10 cellular contexts compared by ENCODE assay signal in the genomic region with DNA sequence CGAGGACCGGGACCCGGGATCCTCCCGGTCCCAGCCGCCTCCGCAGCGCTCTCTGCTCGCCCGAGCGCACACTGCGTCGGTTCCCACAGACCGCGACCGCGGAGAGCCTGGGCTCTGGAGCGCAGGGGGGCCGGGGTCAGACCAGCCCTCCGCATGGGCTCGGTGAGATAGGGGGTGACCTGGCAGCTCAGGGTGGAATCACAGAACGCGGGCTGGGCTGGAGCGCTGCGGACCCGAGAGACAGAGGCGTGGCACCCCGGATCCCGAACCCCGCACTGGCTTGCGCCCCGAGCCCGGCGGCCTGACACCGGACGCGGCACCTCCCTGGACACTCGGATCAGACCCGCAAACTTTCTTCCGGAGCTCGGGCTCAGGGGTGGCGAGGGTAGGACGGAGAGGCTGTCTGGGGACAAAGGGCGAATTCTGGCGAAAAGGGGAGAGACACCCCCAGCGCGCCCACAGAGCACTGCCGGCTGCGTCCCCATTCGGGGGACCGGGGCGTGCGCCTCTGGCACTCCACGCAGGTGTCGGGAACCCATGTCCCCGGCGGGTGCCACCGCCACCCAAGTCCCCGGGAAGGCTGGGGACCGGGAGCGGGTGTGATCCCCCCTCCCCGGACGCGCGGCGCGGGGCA. TPM values are rescaled to one million over a fixed set of nuclear protein-coding genes. Genes with fewer than 3 reads are reported as not detected.
DNase-seq lines count a peak whose midpoint lies in the region; ATAC-seq and TF ChIP-seq lines count a peak whose summit lies in the region.
"Had no signal": no experiment of that assay in that cellular context is flagged by ENCODE, and none has a peak within 500 bp of the region (broad histone marks: within the 10 kb centered on the region; RNA-seq: fewer than 3 reads in every experiment).

No MANE protein-coding gene starts in this region.

- H3K4me3 Mint-ChIP-seq in immature natural killer cell, result no peak overlapping the region

- no peak overlapping the region for H3K14ac ChIP-seq in trophoblast cell (ENCODE audit: low read length)

- H3K4me2 ChIP-seq in BLaER1 (peak overlapping the region; percentile 87), trophoblast cell (ENCODE audit: low read length) (peak overlapping the region; percentile 74), osteoblast (ENCODE audit: insufficient read depth, low read length) (no peak overlapping the region)
- H3K4me2 ChIP-seq: PC-9 had no signal

- no peak for TF ChIP-seq POLR2A in heart left ventricle (IDR thresholded peaks at IDR 0.05)

- H3K4me3 ChIP-seq in BLaER1 (peak overlapping the region; percentile 95), WERI-Rb-1 (ENCODE audit: low read depth, low read length) (peak overlapping the region; percentile 55), heart left ventricle (peak overlapping the region; percentile 57 to 83 (median 69)), trophoblast cell (ENCODE audit: low read depth, low read length) (no peak overlapping the region), osteoblast (ENCODE audit: insufficient read depth, low read length) (no peak overlapping the region)
- H3K4me3 ChIP-seq: PC-9 had no signal

- H2BK120ac ChIP-seq in trophoblast cell (ENCODE audit: insufficient read depth, low read length, poor library complexity), result no peak overlapping the region

- H3K27me3 Mint-ChIP-seq in immature natural killer cell (ENCODE audit: low read depth in 3 of 3), result peaks cover 5 to 24% (median 6%) of the 10 kb centered on the region in 3 donors

- H4K8ac ChIP-seq in trophoblast cell (ENCODE audit: low read depth, low read length), result no peak overlapping the region

- H3K18ac ChIP-seq in trophoblast cell (ENCODE audit: low read length), result no peak overlapping the region

- H4K12ac ChIP-seq in trophoblast cell (ENCODE audit: low read depth, low read length), result no peak overlapping the region

- no peak overlapping the region for H4K91ac ChIP-seq in trophoblast cell (ENCODE audit: low read depth, low read length)

- peak in 3 of 4 donors; percentile 42 to 66 (median 65) for ATAC-seq in heart left ventricle

- H3K27ac Mint-ChIP-seq in immature natural killer cell, result no peak overlapping the region

- H2BK5ac ChIP-seq in trophoblast cell (ENCODE audit: low read depth, low read length, poor library complexity), result no peak overlapping the region

- H3K79me2 ChIP-seq in trophoblast cell (ENCODE audit: control insufficient read depth, insufficient read depth, low read length, poor library complexity) (no peaks in the 10 kb centered on the region), osteoblast (ENCODE audit: insufficient read depth, low read length) (no peaks in the 10 kb centered on the region)

- H3K27ac ChIP-seq in BLaER1, result peak overlapping the region; percentile 98
- no peak overlapping the region for H3K27ac ChIP-seq in WERI-Rb-1
- H3K27ac ChIP-seq in heart left ventricle, result peak overlapping the region; percentile 27 to 91 (median 81)
- no peak overlapping the region for H3K27ac ChIP-seq in trophoblast cell (ENCODE audit: low read depth, low read length)
- H3K27ac ChIP-seq in osteoblast (ENCODE audit: low read depth, low read length), result no peak overlapping the region
- H3K27ac ChIP-seq: HL-60, PC-9 had no signal

- no peak overlapping the region for H2BK12ac ChIP-seq in trophoblast cell (ENCODE audit: low read length)

- H3K23ac ChIP-seq in trophoblast cell (ENCODE audit: low read length), result no peak overlapping the region

- H3K36me3 ChIP-seq in BLaER1 (peaks cover 33% of the 10 kb centered on the region), WERI-Rb-1 (no peaks in the 10 kb centered on the region), heart left ventricle (no peaks in the 10 kb centered on the region), trophoblast cell (ENCODE audit: control insufficient read depth in 1 of 2, insufficient read depth in 2 of 2, low read length in 2 of 2) (no peaks in the 10 kb centered on the region), osteoblast (ENCODE audit: insufficient read depth, low read length) (no peaks in the 10 kb centered on the region)

- intact Hi-C loops in heart left ventricle (cut with DNase I), result loop anchor here in 2 of 10 donors (2.0 to 5.0 kb wide), 2 partner anchors 34 to 36 kb away; no protein-coding TSS in a partner anchor

- no peaks in the 10 kb centered on the region for H3K9me3 Mint-ChIP-seq in immature natural killer cell

- H4K20me1 ChIP-seq in BLaER1, result peaks cover 9% of the 10 kb centered on the region; the same call in 1 of the 2 replicates
- no peaks in the 10 kb centered on the region for H4K20me1 ChIP-seq in osteoblast (ENCODE audit: insufficient read depth, low read length)

- no peaks in the 10 kb centered on the region for H3K9me3 ChIP-seq in BLaER1
- no peaks in the 10 kb centered on the region for H3K9me3 ChIP-seq in WERI-Rb-1 (ENCODE audit: severe bottlenecking)
- H3K9me3 ChIP-seq in heart left ventricle, result no peaks in the 10 kb centered on the region
- no peaks in the 10 kb centered on the region for H3K9me3 ChIP-seq in trophoblast cell (ENCODE audit: insufficient read depth, low read depth, low read length)
- H3K9me3 ChIP-seq in osteoblast (ENCODE audit: low read depth, low read length), result no peaks in the 10 kb centered on the region

- 0 to 1% (median 1%) methylated on average over 19 to 66 of the region's 66 CpGs for WGBS in heart left ventricle, 4 donors
- no CpG with 5 or more reads among the region's 66 CpGs for whole genome bisulfite sequencing in trophoblast cell (ENCODE audit: extremely low coverage, insufficient coverage, insufficient read length)

- peak overlapping the region; percentile 97 for H3K9ac ChIP-seq in BLaER1
- no peak overlapping the region for H3K9ac ChIP-seq in trophoblast cell (ENCODE audit: low read length)

- H3K4me1 ChIP-seq in BLaER1, result peaks cover 85% of the 10 kb centered on the region
- peaks cover 0 to 60% (median 32%) of the 10 kb centered on the region in 12 donors for H3K4me1 ChIP-seq in heart left ventricle
- H3K4me1 ChIP-seq in trophoblast cell (ENCODE audit: control insufficient read depth in 1 of 2, insufficient read depth in 2 of 2, low read length in 2 of 2), result peaks cover 6% of the 10 kb centered on the region in 2 experiments
- no peaks in the 10 kb centered on the region for H3K4me1 ChIP-seq in osteoblast (ENCODE audit: insufficient read depth, low read length)

- no peaks in the 10 kb centered on the region for H3K79me1 ChIP-seq in trophoblast cell (ENCODE audit: low read length)

- no peak for DNase-seq in WERI-Rb-1
- DNase-seq in heart left ventricle, result peak in 1 of 5 donors; percentile 43
- no peak for DNase-seq in trophoblast cell
- no peak for DNase-seq in osteoblast (ENCODE audit: insufficient read length, low spot score, missing footprints)
- DNase-seq in GM03348 (ENCODE audit: low spot score), result no peak
- no peak for DNase-seq in activated gamma-delta T cell treated with Interleukin-2 at 50 U/mL for 16 hours
- no peak for DNase-seq in immature natural killer cell
- DNase-seq: PC-9 had no signal

- TF ChIP-seq CTCF in WERI-Rb-1 (IDR thresholded peaks at IDR 0.05; ENCODE audit: low read depth, low read length) (no peak), heart left ventricle (IDR thresholded peaks at IDR 0.05) (no peak), osteoblast (IDR thresholded peaks at IDR 0.05; ENCODE audit: extremely low read depth, low read depth, low read length) (no peak)

- H3K27me3 ChIP-seq in BLaER1, result peaks cover 30% of the 10 kb centered on the region
- H3K27me3 ChIP-seq in WERI-Rb-1 (ENCODE audit: insufficient read depth, low read depth, severe bottlenecking), result peaks cover 62% of the 10 kb centered on the region
- peaks cover 0 to 48% (median 2%) of the 10 kb centered on the region in 9 donors for H3K27me3 ChIP-seq in heart left ventricle
- H3K27me3 ChIP-seq in trophoblast cell (ENCODE audit: insufficient read depth, low read length), result peaks cover 33% of the 10 kb centered on the region
- H3K27me3 ChIP-seq in osteoblast (ENCODE audit: insufficient read depth, low read length), result peaks cover 60% of the 10 kb centered on the region

- H2AFZ ChIP-seq in trophoblast cell (ENCODE audit: insufficient read depth, low read length, poor library complexity) (peak overlapping the region; percentile 47), osteoblast (ENCODE audit: low read length) (no peak overlapping the region)
- H2AFZ ChIP-seq: PC-9 had no signal

- peaks cover 0 to 2% of the 10 kb centered on the region in 2 donors for H3K4me1 Mint-ChIP-seq in immature natural killer cell

- H3K36me3 Mint-ChIP-seq in immature natural killer cell, result no peaks in the 10 kb centered on the region

- no peak overlapping the region for H3K4ac ChIP-seq in trophoblast cell (ENCODE audit: low read depth, low read length)

- H2AK5ac ChIP-seq in trophoblast cell (ENCODE audit: low read length), result no peak overlapping the region

RNA-seq across cellular contexts. Expression of gene DIPK1C, which starts 0.6 kb away (rescaled TPM):
- total RNA-seq in heart left ventricle (10 to 100 TPM in 3 of 9 donors, 1 to 10 TPM in 6; 1.3 to 13.6 (median 6.3) TPM), osteoblast (not detected in 2 replicates)
- polyA plus RNA-seq in heart left ventricle (10 to 100 TPM in 1 of 2 donors, 1 to 10 TPM in 1; 1.9 to 14.2 TPM), immature natural killer cell (not detected)
- not detected in 2 replicates for polyA plus RNA-seq in trophoblast cell (2013)
- total RNA-seq: PC-9 had no signal

RNA-seq across cellular contexts. Expression of gene CNDP2, which starts 39.6 kb away (rescaled TPM):
- total RNA-seq in heart left ventricle, result 100 to 1,000 TPM in 1 of 9 donors, 10 to 100 TPM in 8; 38.3 to 162 (median 76.3) TPM
- polyA plus RNA-seq in heart left ventricle, result 10 to 100 TPM; 50.1 to 90.4 TPM
- 190 and 204 TPM in 2 replicates for polyA plus RNA-seq in trophoblast cell (2013)
- total RNA-seq in osteoblast, result 25.3 and 27.7 TPM in 2 replicates
- 100 to 1,000 TPM; 117 to 187 (median 182) TPM for polyA plus RNA-seq in immature natural killer cell

Comparison
In these comparisons a context has a peak if more than half of its experiments do, and no peak if none do; other contexts are left out.
1. H3K27ac ChIP-seq: peak in BLaER1 (single experiment) and heart left ventricle (12 of 12); none in WERI-Rb-1 (single experiment), trophoblast cell (single experiment) and osteoblast (single experiment).
2. H3K4me3 ChIP-seq: peak in BLaER1 (single experiment), WERI-Rb-1 (single experiment) and heart left ventricle (12 of 12); none in trophoblast cell (single experiment) and osteoblast (single experiment).